In the genomic region with DNA sequence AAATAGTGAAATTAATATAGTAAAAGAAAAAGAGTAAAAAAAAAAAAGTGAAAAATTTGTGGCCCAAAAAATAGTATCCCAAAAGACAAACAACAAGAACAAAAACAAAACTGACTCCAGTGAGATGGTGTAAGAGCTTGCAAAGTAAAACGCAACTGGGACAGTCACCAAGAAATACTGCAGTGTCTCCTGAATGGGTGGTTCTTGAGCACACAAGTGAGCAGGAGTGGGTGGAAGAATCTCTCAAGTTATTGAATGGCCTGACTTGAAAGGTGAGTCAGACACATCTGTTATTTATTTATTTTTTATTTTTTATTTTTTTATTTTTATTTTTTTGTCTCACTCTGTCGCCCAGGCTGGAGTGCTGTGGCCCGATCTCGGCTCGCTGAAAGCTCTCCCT, we compare ENCODE assay signal across 1 cellular context.
TF ChIP-seq lines count a peak whose summit lies in the region.

No MANE protein-coding gene starts in this region.

TF ChIP-seq in GM23338, 12 proteins besides CTCF, POLR2A, EP300 and RAD21 (continued from another document):
- TF ChIP-seq, protein P1, sequence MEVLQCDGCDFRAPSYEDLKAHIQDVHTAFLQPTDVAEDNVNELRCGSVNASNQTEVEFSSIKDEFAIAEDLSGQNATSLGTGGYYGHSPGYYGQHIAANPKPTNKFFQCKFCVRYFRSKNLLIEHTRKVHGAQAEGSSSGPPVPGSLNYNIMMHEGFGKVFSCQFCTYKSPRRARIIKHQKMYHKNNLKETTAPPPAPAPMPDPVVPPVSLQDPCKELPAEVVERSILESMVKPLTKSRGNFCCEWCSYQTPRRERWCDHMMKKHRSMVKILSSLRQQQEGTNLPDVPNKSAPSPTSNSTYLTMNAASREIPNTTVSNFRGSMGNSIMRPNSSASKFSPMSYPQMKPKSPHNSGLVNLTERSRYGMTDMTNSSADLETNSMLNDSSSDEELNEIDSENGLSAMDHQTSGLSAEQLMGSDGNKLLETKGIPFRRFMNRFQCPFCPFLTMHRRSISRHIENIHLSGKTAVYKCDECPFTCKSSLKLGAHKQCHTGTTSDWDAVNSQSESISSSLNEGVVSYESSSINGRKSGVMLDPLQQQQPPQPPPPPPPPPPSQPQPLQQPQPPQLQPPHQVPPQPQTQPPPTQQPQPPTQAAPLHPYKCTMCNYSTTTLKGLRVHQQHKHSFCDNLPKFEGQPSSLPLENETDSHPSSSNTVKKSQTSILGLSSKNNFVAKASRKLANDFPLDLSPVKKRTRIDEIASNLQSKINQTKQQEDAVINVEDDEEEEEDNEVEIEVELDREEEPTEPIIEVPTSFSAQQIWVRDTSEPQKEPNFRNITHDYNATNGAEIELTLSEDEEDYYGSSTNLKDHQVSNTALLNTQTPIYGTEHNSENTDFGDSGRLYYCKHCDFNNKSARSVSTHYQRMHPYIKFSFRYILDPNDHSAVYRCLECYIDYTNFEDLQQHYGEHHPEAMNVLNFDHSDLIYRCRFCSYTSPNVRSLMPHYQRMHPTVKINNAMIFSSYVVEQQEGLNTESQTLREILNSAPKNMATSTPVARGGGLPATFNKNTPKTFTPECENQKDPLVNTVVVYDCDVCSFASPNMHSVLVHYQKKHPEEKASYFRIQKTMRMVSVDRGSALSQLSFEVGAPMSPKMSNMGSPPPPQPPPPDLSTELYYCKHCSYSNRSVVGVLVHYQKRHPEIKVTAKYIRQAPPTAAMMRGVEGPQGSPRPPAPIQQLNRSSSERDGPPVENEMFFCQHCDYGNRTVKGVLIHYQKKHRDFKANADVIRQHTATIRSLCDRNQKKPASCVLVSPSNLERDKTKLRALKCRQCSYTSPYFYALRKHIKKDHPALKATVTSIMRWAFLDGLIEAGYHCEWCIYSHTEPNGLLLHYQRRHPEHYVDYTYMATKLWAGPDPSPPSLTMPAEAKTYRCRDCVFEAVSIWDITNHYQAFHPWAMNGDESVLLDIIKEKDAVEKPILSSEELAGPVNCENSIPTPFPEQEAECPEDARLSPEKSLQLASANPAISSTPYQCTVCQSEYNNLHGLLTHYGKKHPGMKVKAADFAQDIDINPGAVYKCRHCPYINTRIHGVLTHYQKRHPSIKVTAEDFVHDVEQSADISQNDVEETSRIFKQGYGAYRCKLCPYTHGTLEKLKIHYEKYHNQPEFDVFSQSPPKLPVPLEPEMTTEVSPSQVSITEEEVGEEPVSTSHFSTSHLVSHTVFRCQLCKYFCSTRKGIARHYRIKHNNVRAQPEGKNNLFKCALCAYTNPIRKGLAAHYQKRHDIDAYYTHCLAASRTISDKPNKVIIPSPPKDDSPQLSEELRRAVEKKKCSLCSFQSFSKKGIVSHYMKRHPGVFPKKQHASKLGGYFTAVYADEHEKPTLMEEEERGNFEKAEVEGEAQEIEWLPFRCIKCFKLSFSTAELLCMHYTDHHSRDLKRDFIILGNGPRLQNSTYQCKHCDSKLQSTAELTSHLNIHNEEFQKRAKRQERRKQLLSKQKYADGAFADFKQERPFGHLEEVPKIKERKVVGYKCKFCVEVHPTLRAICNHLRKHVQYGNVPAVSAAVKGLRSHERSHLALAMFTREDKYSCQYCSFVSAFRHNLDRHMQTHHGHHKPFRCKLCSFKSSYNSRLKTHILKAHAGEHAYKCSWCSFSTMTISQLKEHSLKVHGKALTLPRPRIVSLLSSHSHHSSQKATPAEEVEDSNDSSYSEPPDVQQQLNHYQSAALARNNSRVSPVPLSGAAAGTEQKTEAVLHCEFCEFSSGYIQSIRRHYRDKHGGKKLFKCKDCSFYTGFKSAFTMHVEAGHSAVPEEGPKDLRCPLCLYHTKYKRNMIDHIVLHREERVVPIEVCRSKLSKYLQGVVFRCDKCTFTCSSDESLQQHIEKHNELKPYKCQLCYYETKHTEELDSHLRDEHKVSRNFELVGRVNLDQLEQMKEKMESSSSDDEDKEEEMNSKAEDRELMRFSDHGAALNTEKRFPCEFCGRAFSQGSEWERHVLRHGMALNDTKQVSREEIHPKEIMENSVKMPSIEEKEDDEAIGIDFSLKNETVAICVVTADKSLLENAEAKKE (CRISPR knock-in tag; IDR thresholded peaks at IDR 0.05) = no peak
- TF ChIP-seq, protein P2, sequence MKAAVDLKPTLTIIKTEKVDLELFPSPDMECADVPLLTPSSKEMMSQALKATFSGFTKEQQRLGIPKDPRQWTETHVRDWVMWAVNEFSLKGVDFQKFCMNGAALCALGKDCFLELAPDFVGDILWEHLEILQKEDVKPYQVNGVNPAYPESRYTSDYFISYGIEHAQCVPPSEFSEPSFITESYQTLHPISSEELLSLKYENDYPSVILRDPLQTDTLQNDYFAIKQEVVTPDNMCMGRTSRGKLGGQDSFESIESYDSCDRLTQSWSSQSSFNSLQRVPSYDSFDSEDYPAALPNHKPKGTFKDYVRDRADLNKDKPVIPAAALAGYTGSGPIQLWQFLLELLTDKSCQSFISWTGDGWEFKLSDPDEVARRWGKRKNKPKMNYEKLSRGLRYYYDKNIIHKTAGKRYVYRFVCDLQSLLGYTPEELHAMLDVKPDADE (IDR thresholded peaks at IDR 0.05) = no peak
- TF ChIP-seq EZH2 (IDR thresholded peaks at IDR 0.05; ENCODE audit: low read depth, unreplicated experiment) (no peak), EZH2phosphoT487 (IDR thresholded peaks at IDR 0.05; ENCODE audit: unreplicated experiment) (no peak), ZNF331 (CRISPR knock-in tag; IDR thresholded peaks at IDR 0.05; ENCODE audit: low read depth) (no peak)
